Comparison of ENCODE assay signal across 1 cellular context in genomic region chrX:141278306-141278705, GRCh38.
TF ChIP-seq lines count a peak whose summit lies in the region.

No MANE protein-coding gene starts in this region.

TF ChIP-seq in K562, 482 proteins besides CTCF, POLR2A, EP300 and RAD21 (continued from another document):
- TF ChIP-seq HBP1 (CRISPR knock-in tag; IDR thresholded peaks at IDR 0.05) = no peak
- TF ChIP-seq HES1 (IDR thresholded peaks at IDR 0.05; ENCODE audit: low read depth) = no peak
- no peak for TF ChIP-seq ZBTB43 (CRISPR knock-in tag; IDR thresholded peaks at IDR 0.05)
- TF ChIP-seq NFRKB (IDR thresholded peaks at IDR 0.05; ENCODE audit: low read depth) = no peak
- no peak for TF ChIP-seq ZNF764 (CRISPR knock-in tag; IDR thresholded peaks at IDR 0.05; ENCODE audit: low read depth)
- TF ChIP-seq LARP7 (IDR thresholded peaks at IDR 0.05) = no peak
- TF ChIP-seq ZBTB17 (CRISPR knock-in tag; IDR thresholded peaks at IDR 0.05) = no peak
- no peak for TF ChIP-seq ELK1 (CRISPR knock-in tag; IDR thresholded peaks at IDR 0.05)
- no peak for TF ChIP-seq TSHZ1 (CRISPR knock-in tag; IDR thresholded peaks at IDR 0.05)
TF ChIP-seq in K562: peak in this region for 0.
